8 cellular contexts compared by ENCODE assay signal in genomic region chrX:101390664-101391525, GRCh38. TPM values are rescaled to one million over a fixed set of nuclear protein-coding genes. Genes with fewer than 3 reads are reported as not detected.
DNase-seq lines count a peak whose midpoint lies in the region; ATAC-seq, FAIRE-seq and TF ChIP-seq lines count a peak whose summit lies in the region.

Gene RPL36A (plus strand): TSS chrX:101391011. CDS start chrX:101391044, 33 bp downstream.

- H3K36me3 ChIP-seq in BLaER1 (peaks cover 29% of the 10 kb centered on the region), HepG2 (replicated peaks in 1 of 2; ENCODE audit: control insufficient read depth in 1 of 2, insufficient read depth in 2 of 2, low read length in 2 of 2) (peaks cover 0 to 4% of the 10 kb centered on the region in 2 experiments; a peak in 2 of 5 replicates)

- peaks cover 18% of the 10 kb centered on the region for H3K79me2 ChIP-seq in HepG2 (ENCODE audit: insufficient read depth, low read length)

- H3K4me2 ChIP-seq in BLaER1 (peak within 1 kb of the TSS; percentile 73), HepG2 (ENCODE audit: low read depth, low read length) (peak within 1 kb of the TSS; percentile 75)

- peaks cover 53% of the 10 kb centered on the region for H3K36me3 Mint-ChIP-seq in dendritic cell treated with granulocyte-macrophage colony-stimulating factor and Interleukin-4, amounts not matched to agents 40 ng/mL and 50 ng/mL, for 4 days (ENCODE audit: low read depth)

- ATAC-seq in HG03460 (IDR thresholded peaks at IDR 0.05; ENCODE audit: unreplicated experiment) (peak; percentile 78), HepG2 (peak; percentile 99)

- H4K20me1 ChIP-seq in BLaER1 (peaks cover 7% of the 10 kb centered on the region; the same call in 1 of the 2 replicates), HepG2 (ENCODE audit: insufficient read depth, low read length) (no peaks in the 10 kb centered on the region)

- TF ChIP-seq POLR2A in HepG2 (IDR thresholded peaks at IDR 0.05; ENCODE audit: insufficient read depth in 1 of 2, low read depth in 2 of 2, low read length in 2 of 2): peak; percentile 89 to 98

- peak within 1 kb of the TSS; percentile 84 for H3K9ac ChIP-seq in BLaER1
- H3K9ac ChIP-seq in HepG2 (ENCODE audit: insufficient read depth, low read depth, low read length): peak within 1 kb of the TSS; percentile 84

- peak within 1 kb of the TSS; percentile 91 for H3K4me3 Mint-ChIP-seq in dendritic cell treated with granulocyte-macrophage colony-stimulating factor and Interleukin-4, amounts not matched to agents 40 ng/mL and 50 ng/mL, for 4 days

- H3K4me1 ChIP-seq in BLaER1 (peaks cover 40% of the 10 kb centered on the region), HepG2 (ENCODE audit: insufficient read depth, low read length) (peaks cover 23% of the 10 kb centered on the region)

- 0% methylated on average over 16 of the region's 47 CpGs for WGBS in HepG2 (ENCODE audit: low lambda C conversion rate)

- TF ChIP-seq EP300 in HepG2 (IDR thresholded peaks at IDR 0.05; ENCODE audit: low read depth in 2 of 2, low read length in 2 of 2) (no peak), HepG2 (CRISPR knock-in tag; IDR thresholded peaks at IDR 0.05; ENCODE audit: borderline replicate concordance) (no peak)

- FAIRE-seq in GM19239 (lab: Jason Lieb, UNC) (peak; percentile 96), HepG2 (lab: Jason Lieb, UNC) (peak; percentile 97)

- no peak for TF ChIP-seq RAD21 in HepG2 (CRISPR knock-in tag; IDR thresholded peaks at IDR 0.05)

- H3K27ac ChIP-seq in BLaER1: peak within 1 kb of the TSS; percentile 90
- peak within 1 kb of the TSS; percentile 76 for H3K27ac ChIP-seq in HepG2 (ENCODE audit: extremely low read length, insufficient read depth, low read length)

- DNase-seq in GM19239 (ENCODE audit: insufficient read length, low spot score) (no peak), NCI-H524 treated with DMSO at 0.1 percent for 48 hours (lab: John Stamatoyannopoulos, UW) (peak; percentile 75), HepG2 (ENCODE audit: low spot score) (peak; percentile 87)
- peak; percentile 88 for DNase-seq in activated CD4-positive, alpha-beta T cell treated with anti-CD3 and anti-CD28 coated beads for 48 hours
- peak; percentile 82 for DNase-seq in stimulated activated CD4-positive, alpha-beta T cell treated with anti-CD3 and anti-CD28 coated beads, Interleukin-4, amount 100 ng/mL, for 1 hour

- H3K4me3 ChIP-seq in BLaER1 (peak within 1 kb of the TSS; percentile 70), HepG2 (replicated peaks in 1 of 3; ENCODE audit: insufficient read depth in 1 of 3, low read depth in 2 of 3, low read length in 3 of 3) (peak within 1 kb of the TSS; percentile 69 to 78 (median 69); a peak in 5 of 6 replicates)

- no peaks in the 10 kb centered on the region for H3K9me3 Mint-ChIP-seq in dendritic cell treated with granulocyte-macrophage colony-stimulating factor and Interleukin-4, amounts not matched to agents 40 ng/mL and 50 ng/mL, for 4 days

- H3K27me3 ChIP-seq in BLaER1: no peaks in the 10 kb centered on the region
- no peaks in the 10 kb centered on the region; a peak in 1 of 5 replicates for H3K27me3 ChIP-seq in HepG2 (ENCODE audit: control insufficient read depth in 1 of 2, insufficient read depth in 2 of 2, low read length in 2 of 2)

- H2AFZ ChIP-seq in HepG2 (ENCODE audit: low read length): peak within 1 kb of the TSS; percentile 87

- CTCF ChIA-PET in HepG2 (lab: Yijun Ruan, JAX; ENCODE audit: low intra/inter-chr PET ratio, low total read pairs): no interaction called here

- H3K9me3 ChIP-seq in BLaER1: no peaks in the 10 kb centered on the region
- no peaks in the 10 kb centered on the region for H3K9me3 ChIP-seq in HepG2 (ENCODE audit: low read length)

- TF ChIP-seq CTCF in HepG2 (CRISPR knock-in tag; IDR thresholded peaks at IDR 0.05): peak; percentile 83

- no peaks in the 10 kb centered on the region for H3K27me3 Mint-ChIP-seq in dendritic cell treated with granulocyte-macrophage colony-stimulating factor and Interleukin-4, amounts not matched to agents 40 ng/mL and 50 ng/mL, for 4 days

- in situ Hi-C loops in HepG2 (cut with HindIII; ENCODE audit: extremely low pct_ligation_motif_present, low pct_unique_long_range_greater_than_20kb): no loop called here

- H3K27ac Mint-ChIP-seq in dendritic cell treated with granulocyte-macrophage colony-stimulating factor and Interleukin-4, amounts not matched to agents 40 ng/mL and 50 ng/mL, for 4 days: peak within 1 kb of the TSS; percentile 92

- POLR2A ChIA-PET in HepG2 (lab: Yijun Ruan, JAX): interaction anchor here (0.9 to 2.1 kb wide), 6 partner anchors 13 to 43 kb away, joined by 3 to 35 read pairs (median 4); partner anchors contain the start of genes GLA, HNRNPH2 and TIMM8A

- TSS peak; percentile 75 for BruUV-seq in HepG2 (replicated peaks; lab: Mats Ljungman, UMichigan)

- intact Hi-C loops in dendritic cell treated with granulocyte-macrophage colony-stimulating factor and Interleukin-4, amounts not matched to agents 40 ng/mL and 50 ng/mL, for 4 days (cut with micrococcal nuclease): loop anchor here (2.0 kb wide), 2 partner anchors 16 to 42 kb away; partner anchors contain the start of genes GLA and TIMM8A
- intact Hi-C loops in HepG2 (cut with micrococcal nuclease; ENCODE audit: unreplicated experiment): loop anchor here (2.0 to 5.0 kb wide), 2 partner anchors 16 to 44 kb away; partner anchors contain the start of genes GLA and TIMM8A

- peaks cover 28% of the 10 kb centered on the region for H3K4me1 Mint-ChIP-seq in dendritic cell treated with granulocyte-macrophage colony-stimulating factor and Interleukin-4, amounts not matched to agents 40 ng/mL and 50 ng/mL, for 4 days (ENCODE audit: low read depth)

TF ChIP-seq in HepG2, 621 proteins besides CTCF, POLR2A, EP300 and RAD21 (continues in another document):
- TF ChIP-seq ZNF605 (CRISPR knock-in tag; IDR thresholded peaks at IDR 0.05) (peak; percentile 69; the same call in 1 of the 2 replicates), IRF1 (CRISPR knock-in tag; IDR thresholded peaks at IDR 0.05; ENCODE audit: low read depth) (no peak), SOX6 (IDR thresholded peaks at IDR 0.05) (no peak), SOX6 (CRISPR knock-in tag; IDR thresholded peaks at IDR 0.05) (no peak; the same call in 1 of the 2 replicates), TP53 (CRISPR knock-in tag; conservative IDR thresholded peaks at IDR 0.05) (no peak), ZBTB37 (CRISPR knock-in tag; IDR thresholded peaks at IDR 0.05) (no peak), ZSCAN29 (CRISPR knock-in tag; conservative IDR thresholded peaks at IDR 0.05) (no peak), CSRNP1 (CRISPR knock-in tag; IDR thresholded peaks at IDR 0.05) (no peak)

RNA-seq across cellular contexts. Expression of gene RPL36A, which starts in this region (rescaled TPM):
- 1,152 and 1,356 TPM in 2 replicates for total RNA-seq in HepG2 (2016; rRNA removed; fragmentation: Illumina TruSeq; extraction: Trizol)
- total RNA-seq in HepG2 (2016; cell fraction: cytosol; rRNA removed; fragmentation: Illumina TruSeq; extraction: Trizol; ENCODE audit: low read depth): 1,558 and 1,711 TPM in 2 replicates
- total RNA-seq in HepG2 (2016; cell fraction: insoluble cytoplasmic fraction; rRNA removed; fragmentation: Illumina TruSeq; extraction: Trizol): 1,145 and 1,463 TPM in 2 replicates
- total RNA-seq in HepG2 (2016; cell fraction: membrane; rRNA removed; fragmentation: Illumina TruSeq; extraction: Trizol): 2,402 and 2,463 TPM in 2 replicates
- total RNA-seq in HepG2 (2016; cell fraction: nucleus; rRNA removed; fragmentation: Illumina TruSeq; extraction: Trizol): 377 and 446 TPM in 2 replicates
- polyA plus RNA-seq in HepG2 (2011; rRNA removed): 1,716 and 1,794 TPM in 2 replicates
- 347 and 1,257 TPM in 2 replicates for polyA plus RNA-seq in HepG2 (2011; cell fraction: cytosol; rRNA removed)
- polyA plus RNA-seq in HepG2 (2011; cell fraction: nucleus; rRNA removed): 344 and 453 TPM in 2 replicates
- polyA plus RNA-seq in HepG2 (2012): 1,782 and 2,753 TPM in 2 replicates
- polyA plus RNA-seq in HepG2 (2016; cell fraction: cytosol; fragmentation: Illumina TruSeq; extraction: Trizol; ENCODE audit: low read depth): 2,303 and 2,310 TPM in 2 replicates
- polyA plus RNA-seq in HepG2 (2016; cell fraction: insoluble cytoplasmic fraction; fragmentation: Illumina TruSeq; extraction: Trizol; ENCODE audit: low read depth): 1,609 and 1,776 TPM in 2 replicates
- 2,746 and 2,816 TPM in 2 replicates for polyA plus RNA-seq in HepG2 (2016; cell fraction: membrane; fragmentation: Illumina TruSeq; extraction: Trizol; ENCODE audit: low read depth)
- 795 and 884 TPM in 2 replicates for polyA plus RNA-seq in HepG2 (2016; cell fraction: nucleus; fragmentation: Illumina TruSeq; extraction: Trizol; ENCODE audit: insufficient read depth, low read depth)
- 21.0 and 236 TPM in 2 replicates for polyA minus RNA-seq in HepG2 (2011; rRNA and poly(A)+ RNA removed; ENCODE audit: low replicate concordance)
- 71.0 and 83.5 TPM in 2 replicates for polyA minus RNA-seq in HepG2 (2011; cell fraction: cytosol; rRNA and poly(A)+ RNA removed)
- 113 and 173 TPM in 2 replicates for polyA minus RNA-seq in HepG2 (2011; cell fraction: nucleus; rRNA and poly(A)+ RNA removed)
